Comparison of ENCODE assay signal across 9 cellular contexts in the genomic region with DNA sequence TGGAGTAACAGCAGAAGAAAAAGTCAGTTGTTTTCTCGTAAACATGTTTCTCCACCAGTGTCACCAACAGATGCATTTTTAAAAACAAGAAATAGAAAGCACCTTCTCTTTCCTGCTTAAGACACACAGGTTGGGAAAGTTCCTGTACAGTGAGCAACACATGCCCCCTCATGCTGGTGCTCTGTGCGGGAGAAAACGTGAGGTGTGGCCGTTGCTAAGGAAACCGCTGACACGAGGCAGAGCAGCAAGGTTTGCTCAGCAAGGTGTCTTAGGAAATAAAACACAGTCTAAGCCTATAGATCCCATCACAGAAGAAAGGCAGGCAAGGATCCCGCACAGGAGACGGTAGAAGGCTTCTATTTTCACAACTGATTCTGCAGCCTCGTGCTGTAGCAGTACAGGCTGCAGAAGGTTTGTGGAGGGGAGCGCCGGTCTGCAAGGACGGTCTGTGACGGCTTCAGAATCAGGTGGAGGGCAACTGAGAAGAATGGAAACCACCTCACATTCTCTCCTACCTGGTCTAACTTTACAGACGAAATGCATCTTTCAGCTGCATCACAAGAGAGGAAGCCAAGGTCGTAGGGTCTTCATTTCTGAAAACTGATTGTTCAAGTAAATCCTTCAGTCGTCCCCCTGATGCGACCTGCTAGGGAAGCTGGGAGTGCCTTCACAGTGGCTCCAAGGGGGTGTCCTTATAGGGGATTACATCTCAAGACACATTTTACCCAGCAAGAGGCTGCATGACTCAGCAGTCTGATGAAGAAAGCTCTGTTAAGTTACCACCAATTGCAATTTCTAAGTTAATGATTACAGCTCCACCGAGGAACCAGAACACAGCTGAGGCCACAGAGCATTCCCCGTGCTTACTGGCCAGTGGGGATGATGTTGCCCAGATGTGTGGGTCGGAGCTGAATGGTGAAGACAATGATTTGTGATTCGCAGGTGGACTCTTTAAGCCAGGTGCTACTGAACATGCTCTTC.
A peak's percentile ranks its signal among the peaks of the same experiment; 100 is the strongest.
DNase-seq lines count a peak whose midpoint lies in the region; ATAC-seq, FAIRE-seq and TF ChIP-seq lines count a peak whose summit lies in the region.
"Had no signal": no experiment of that assay in that cellular context is flagged by ENCODE, and none has a peak within 500 bp of the region (broad histone marks: within the 10 kb centered on the region; RNA-seq: fewer than 3 reads in every experiment).

No MANE protein-coding gene starts in this region.

- H3K27me3 ChIP-seq in psoas muscle (ENCODE audit: insufficient read depth in 3 of 3, low read length in 2 of 3), result no peaks in the 10 kb centered on the region

- H3K9me3 ChIP-seq in psoas muscle, result no peaks in the 10 kb centered on the region

- ATAC-seq in psoas muscle, result no peak
- no peak for ATAC-seq in GM19324 (IDR thresholded peaks at IDR 0.05; ENCODE audit: low FRiP score, unreplicated experiment)
- no peak for ATAC-seq in GM19455 (IDR thresholded peaks at IDR 0.05; ENCODE audit: unreplicated experiment)
- ATAC-seq in HG03139 (IDR thresholded peaks at IDR 0.05; ENCODE audit: unreplicated experiment), result no peak

- TF ChIP-seq POLR2A in GM19193 (IDR thresholded peaks at IDR 0.05; ENCODE audit: extremely low read depth, insufficient read depth, insufficient read length), result peak; percentile 19

- H3K4me1 ChIP-seq in psoas muscle, result peaks cover 86% of the 10 kb centered on the region

- peak; percentile 97 for FAIRE-seq in RCC 7860 (lab: Jason Lieb, UNC)

- TF ChIP-seq CTCF in epithelial cell of proximal tubule (conservative IDR thresholded peaks at IDR 0.05; ENCODE audit: low read depth, low read length) (no peak), psoas muscle (IDR thresholded peaks at IDR 0.05) (no peak)

- peak overlapping the region; percentile 17 for H3K4me3 ChIP-seq in epithelial cell of proximal tubule (ENCODE audit: low read depth, low read length)
- H3K4me3 ChIP-seq in psoas muscle, result no peak overlapping the region

- DNase-seq in RCC 7860 (ENCODE audit: low spot score) (peak; percentile 98), epithelial cell of proximal tubule (ENCODE audit: low read depth) (peak; percentile 95), psoas muscle (no peak), iPS-NIHi11 (ENCODE audit: low spot score) (no peak)
- DNase-seq: activated CD4-positive, CD25-positive, alpha-beta regulatory T cell treated with anti-CD3 and anti-CD28 coated beads, Interleukin-2, amount 50 U/mL, for 72 hours had no signal

- H3K36me3 ChIP-seq in psoas muscle (ENCODE audit: insufficient read depth in 1 of 2, low read depth in 1 of 2), result peaks cover 10 to 70% of the 10 kb centered on the region in 2 donors

- 72 to 75% (median 73%) methylated on average over 21 of the region's 21 CpGs for WGBS in psoas muscle, 3 donors

- H3K27ac ChIP-seq in psoas muscle, result peak overlapping the region; percentile 94

- intact Hi-C loops in psoas muscle (cut with DNase I), result no loop called here

Comparison
In these comparisons a context has a peak if more than half of its experiments do, and no peak if none do; other contexts are left out.
1. DNase-seq: peak in RCC 7860 (single experiment) and epithelial cell of proximal tubule (single experiment); none in psoas muscle (0 of 2) and iPS-NIHi11 (single experiment).